Comparison of ENCODE assay signal across 11 cellular contexts in the genomic region with DNA sequence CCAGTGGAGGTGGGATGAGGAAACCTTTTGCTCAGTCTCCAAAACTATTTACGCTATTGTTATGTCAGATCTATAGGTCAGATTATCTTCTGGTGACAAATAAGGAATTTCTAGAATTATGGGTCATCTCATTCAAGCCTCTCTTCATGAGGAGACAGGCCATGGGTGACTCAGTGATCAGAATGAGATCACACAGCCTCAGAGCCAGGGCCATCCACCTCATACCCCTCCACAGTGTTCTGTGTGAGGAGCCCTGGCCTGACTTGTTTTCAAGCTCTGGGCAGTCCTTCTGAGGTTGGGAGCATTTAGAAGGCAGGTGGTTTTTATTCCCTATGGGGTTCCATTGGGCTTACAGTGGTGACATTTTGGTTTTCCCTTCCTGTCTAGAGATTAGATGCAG. TPM values are rescaled to one million over a fixed set of nuclear protein-coding genes. Genes with fewer than 3 reads are reported as not detected.
DNase-seq lines count a peak whose midpoint lies in the region; ATAC-seq and TF ChIP-seq lines count a peak whose summit lies in the region.
"Had no signal": no experiment of that assay in that cellular context is flagged by ENCODE, and none has a peak within 500 bp of the region (broad histone marks: within the 10 kb centered on the region; RNA-seq: fewer than 3 reads in every experiment).

No MANE protein-coding gene starts in this region.

- peak; percentile 92 for DNase-seq in EL
- DNase-seq in RWPE2 (ENCODE audit: low spot score): no peak
- no peak for DNase-seq in esophagus muscularis mucosa (ENCODE audit: extremely low spot score)
- no peak for DNase-seq in sigmoid colon
- no peak for DNase-seq in cerebellar cortex (ENCODE audit: low spot score)
- DNase-seq in effector CD4-positive, alpha-beta T cell: no peak
- DNase-seq in germinal center (ENCODE audit: low spot score): no peak
- DNase-seq: GDM1, NCI-H1694 had no signal

- H3K27me3 ChIP-seq in RWPE2 (ENCODE audit: insufficient read depth, poor library complexity, severe bottlenecking) (no peaks in the 10 kb centered on the region), esophagus muscularis mucosa (no peaks in the 10 kb centered on the region), sigmoid colon (no peaks in the 10 kb centered on the region)

- peaks cover 15% of the 10 kb centered on the region for H3K4me1 ChIP-seq in RWPE2 (ENCODE audit: insufficient read depth, poor library complexity, severe bottlenecking)
- H3K4me1 ChIP-seq in esophagus muscularis mucosa: peaks cover 99 to 100% (median 99%) of the 10 kb centered on the region in 4 donors
- peaks cover 0 to 97% (median 94%) of the 10 kb centered on the region in 4 donors for H3K4me1 ChIP-seq in sigmoid colon

- H3K4me3 ChIP-seq in RWPE2 (ENCODE audit: severe bottlenecking) (no peak overlapping the region), esophagus muscularis mucosa (no peak overlapping the region), sigmoid colon (no peak overlapping the region)

- H3K27ac ChIP-seq in RWPE2 (ENCODE audit: poor library complexity, severe bottlenecking) (no peak overlapping the region), esophagus muscularis mucosa (replicated peaks in 1 of 4) (peak overlapping the region; percentile 57 to 80 (median 68)), sigmoid colon (peak overlapping the region; percentile 56 to 95 (median 67))

- WGBS in esophagus muscularis mucosa: 93% methylated on average over 1 of the region's 1 CpG
- WGBS in sigmoid colon, 2 donors: 98 to 100% methylated on average over 1 of the region's 1 CpG

- TF ChIP-seq EP300 in esophagus muscularis mucosa (IDR thresholded peaks at IDR 0.05) (no peak), sigmoid colon (IDR thresholded peaks at IDR 0.05) (no peak)

- ATAC-seq in RWPE2 (ENCODE audit: low read depth) (peak; percentile 89), GM18502 (IDR thresholded peaks at IDR 0.05; ENCODE audit: poor library complexity, unreplicated experiment) (no peak)
- ATAC-seq: sciatic nerve had no signal

- TF ChIP-seq CTCF in RWPE2 (IDR thresholded peaks at IDR 0.05; ENCODE audit: poor library complexity, severe bottlenecking) (no peak), esophagus muscularis mucosa (IDR thresholded peaks at IDR 0.05) (no peak), sigmoid colon (IDR thresholded peaks at IDR 0.05) (no peak)

- no peak for TF ChIP-seq POLR2A in esophagus muscularis mucosa (IDR thresholded peaks at IDR 0.05; ENCODE audit: low read depth)
- TF ChIP-seq POLR2A in sigmoid colon (IDR thresholded peaks at IDR 0.05): no peak

- H3K9me3 ChIP-seq in RWPE2 (ENCODE audit: severe bottlenecking) (no peaks in the 10 kb centered on the region), esophagus muscularis mucosa (no peaks in the 10 kb centered on the region), sigmoid colon (no peaks in the 10 kb centered on the region)

- intact Hi-C loops in esophagus muscularis mucosa (cut with DNase I): no loop called here
- intact Hi-C loops in sigmoid colon (cut with DNase I): no loop called here

- H3K36me3 ChIP-seq in RWPE2 (ENCODE audit: low read depth) (no peaks in the 10 kb centered on the region), esophagus muscularis mucosa (peaks cover 0 to 26% (median 12%) of the 10 kb centered on the region in 4 donors), sigmoid colon (peaks cover 0 to 19% (median 4%) of the 10 kb centered on the region in 4 donors)

RNA-seq across cellular contexts. Expression of a gene that starts 26.5 kb away (rescaled TPM):
- total RNA-seq in esophagus muscularis mucosa: 10 to 100 TPM; 27.7 to 62.9 (median 28.8) TPM
- 10 to 100 TPM; 25.8 to 35.7 (median 33.5) TPM for total RNA-seq in sigmoid colon
- polyA plus RNA-seq in sigmoid colon: 10 to 100 TPM; 10.2 to 19.2 (median 15.1) TPM
